12 cellular contexts compared by ENCODE assay signal in genomic region chr16:17367034-17367433, GRCh38.
DNase-seq lines count a peak whose midpoint lies in the region; ATAC-seq, FAIRE-seq and TF ChIP-seq lines count a peak whose summit lies in the region.
"Had no signal": no experiment of that assay in that cellular context is flagged by ENCODE, and none has a peak within 500 bp of the region (broad histone marks: within the 10 kb centered on the region; RNA-seq: fewer than 3 reads in every experiment).

No MANE protein-coding gene starts in this region.

- H3K4me1 ChIP-seq in CD4-positive, alpha-beta memory T cell (ENCODE audit: insufficient read depth, low read length) = peaks cover 100% of the 10 kb centered on the region
- peaks cover 18 to 25% of the 10 kb centered on the region in 2 donors for H3K4me1 ChIP-seq in neuronal stem cell (ENCODE audit: control insufficient read depth in 2 of 2, insufficient read depth in 1 of 2, low read depth in 1 of 2, low read length in 2 of 2)
- H3K4me1 ChIP-seq in vagina = peaks cover 74% of the 10 kb centered on the region
- peaks cover 0 to 10% of the 10 kb centered on the region in 2 donors for H3K4me1 ChIP-seq in kidney (ENCODE audit: control insufficient read depth in 1 of 2, insufficient read depth in 1 of 2, low read depth in 1 of 2, low read length in 2 of 2)
- H3K4me1 ChIP-seq in prostate gland (replicated peaks) = no peaks in the 10 kb centered on the region

- intact Hi-C loops in CD4-positive, alpha-beta memory T cell (cut with micrococcal nuclease) = loop anchor here (10.0 kb wide), 2 partner anchors 352 to 1698 kb away; partner anchors contain the start of gene COQ7
- intact Hi-C loops in vagina (cut with DNase I) = no loop called here
- intact Hi-C loops in kidney (cut with DNase I) = no loop called here
- intact Hi-C loops in prostate gland (cut with DNase I) = no loop called here

- peaks cover 2% of the 10 kb centered on the region for H3K79me1 ChIP-seq in neuronal stem cell (ENCODE audit: low read depth, low read length)

- peak overlapping the region; percentile 16 for H3K18ac ChIP-seq in neuronal stem cell (ENCODE audit: low read length)

- no peak for ATAC-seq in activated T-helper 17 cell treated with anti-CD3 and anti-CD28 coated beads, Interleukin-2, amount 50 U/mL, for 72 hours (replicated peaks)

- H3K27ac ChIP-seq in CD4-positive, alpha-beta memory T cell (ENCODE audit: low read depth, low read length) = no peak overlapping the region
- H3K27ac ChIP-seq in neuronal stem cell (replicated peaks; ENCODE audit: low read length) (no peak overlapping the region), vagina (no peak overlapping the region), kidney (ENCODE audit: low read depth in 2 of 2, low read length in 2 of 2) (no peak overlapping the region), prostate gland (no peak overlapping the region)

- H3K36me3 Mint-ChIP-seq in CD4-positive, alpha-beta memory T cell = peaks cover 0 to 4% of the 10 kb centered on the region in 2 donors
- H3K36me3 Mint-ChIP-seq in IgD-negative memory B cell = peaks cover 5% of the 10 kb centered on the region
- H3K36me3 Mint-ChIP-seq in activated T-helper 17 cell treated with anti-CD3 and anti-CD28 coated beads, Interleukin-2, amount 50 U/mL, for 72 hours (ENCODE audit: low read depth) = peaks cover 7% of the 10 kb centered on the region

- no peak overlapping the region for H2BK15ac ChIP-seq in neuronal stem cell (ENCODE audit: low read length)

- H3K4me3 Mint-ChIP-seq in CD4-positive, alpha-beta memory T cell = peak overlapping the region in 6 of 8 donors; percentile 57 to 89 (median 67)
- H3K4me3 Mint-ChIP-seq in IgD-negative memory B cell = peak overlapping the region in 3 of 4 donors; percentile 43 to 81 (median 81)
- peak overlapping the region; percentile 97 for H3K4me3 Mint-ChIP-seq in activated T-helper 17 cell treated with anti-CD3 and anti-CD28 coated beads, Interleukin-2, amount 50 U/mL, for 72 hours

- no peak overlapping the region for H2AK5ac ChIP-seq in neuronal stem cell (ENCODE audit: low read depth, low read length)

- no peak for FAIRE-seq in kidney (lab: Jason Lieb, UNC)

- H3K4me1 Mint-ChIP-seq in CD4-positive, alpha-beta memory T cell = peaks cover 87 to 100% (median 95%) of the 10 kb centered on the region in 4 donors
- H3K4me1 Mint-ChIP-seq in IgD-negative memory B cell = peaks cover 44 to 78% (median 64%) of the 10 kb centered on the region in 3 donors
- peaks cover 77% of the 10 kb centered on the region for H3K4me1 Mint-ChIP-seq in activated T-helper 17 cell treated with anti-CD3 and anti-CD28 coated beads, Interleukin-2, amount 50 U/mL, for 72 hours

- H3K9ac ChIP-seq in neuronal stem cell (ENCODE audit: low read depth, low read length, poor library complexity) (no peak overlapping the region), kidney (ENCODE audit: low read length in 2 of 2) (no peak overlapping the region)
- H3K9ac ChIP-seq: SK-N-SH had no signal

- no peaks in the 10 kb centered on the region for H3K27me3 ChIP-seq in CD4-positive, alpha-beta memory T cell (ENCODE audit: insufficient read depth, low read length)
- H3K27me3 ChIP-seq in neuronal stem cell (ENCODE audit: control insufficient read depth in 3 of 3, insufficient read depth in 3 of 3, low read depth in 1 of 3, low read length in 3 of 3) (no peaks in the 10 kb centered on the region), vagina (no peaks in the 10 kb centered on the region), prostate gland (replicated peaks; ENCODE audit: insufficient read depth) (no peaks in the 10 kb centered on the region)

- TF ChIP-seq POLR2A in vagina (IDR thresholded peaks at IDR 0.05) = no peak
- TF ChIP-seq POLR2A in prostate gland (IDR thresholded peaks at IDR 0.05) = no peak

- DNase-seq in CD4-positive, alpha-beta memory T cell = no peak
- DNase-seq in neuronal stem cell (ENCODE audit: low spot score) (no peak), vagina (ENCODE audit: extremely low spot score in 2 of 2) (no peak), kidney (no peak), prostate gland (ENCODE audit: low spot score) (no peak)
- DNase-seq: activated CD4-positive, alpha-beta T cell treated with anti-CD3 and anti-CD28 coated beads, Interleukin-2, amount 50 U/mL, for 4 hours; anterior cingulate cortex; NK-92 treated with Interleukin-12 subunit alpha and Interleukin-12 subunit beta, amount 100 ng/mL, for 24 hours; SK-N-SH; stimulated activated CD4-positive, alpha-beta T cell treated with anti-CD3 and anti-CD28 coated beads, Interleukin-2, amount 100 ng/mL, for 48 hours had no signal

- H3K4me2 ChIP-seq in neuronal stem cell (ENCODE audit: insufficient read depth, low read length, poor library complexity, severe bottlenecking) = no peak overlapping the region

- no peak overlapping the region for H3K23ac ChIP-seq in neuronal stem cell (ENCODE audit: low read depth, low read length, poor library complexity)

- CTCF ChIA-PET in CD4-positive, alpha-beta memory T cell (lab: Charles Lee; ENCODE audit: partially characterized antibody) = interaction anchor here (2.0 to 2.8 kb wide), 4 partner anchors 20 to 101 kb away, joined by 5 to 9 read pairs (median 7); no protein-coding TSS in a partner anchor

- TF ChIP-seq CTCF in vagina (IDR thresholded peaks at IDR 0.05) = no peak
- TF ChIP-seq CTCF in kidney (IDR thresholded peaks at IDR 0.05; ENCODE audit: borderline replicate concordance, extremely low read depth, insufficient read depth) = no peak
- no peak for TF ChIP-seq CTCF in prostate gland (IDR thresholded peaks at IDR 0.05)

- no peak overlapping the region for H2AFZ ChIP-seq in neuronal stem cell (ENCODE audit: low read length)

- no peak overlapping the region for H3K14ac ChIP-seq in neuronal stem cell (ENCODE audit: low read length)

- POLR2A ChIA-PET in CD4-positive, alpha-beta memory T cell (lab: Charles Lee; ENCODE audit: partially characterized antibody) = interaction anchor here (0.9 to 10.4 kb wide), 9 partner anchors 9 to 82 kb away, joined by 3 to 201 read pairs (median 7); no protein-coding TSS in a partner anchor

- no peak overlapping the region for H3K4me3 ChIP-seq in CD4-positive, alpha-beta memory T cell (ENCODE audit: low read length in 2 of 2)
- H3K4me3 ChIP-seq in neuronal stem cell (ENCODE audit: low read length in 2 of 2) = peak overlapping the region in 1 of 2 donors; percentile 42
- H3K4me3 ChIP-seq in vagina = no peak overlapping the region
- no peak overlapping the region for H3K4me3 ChIP-seq in kidney (ENCODE audit: low read length in 2 of 2)
- H3K4me3 ChIP-seq in prostate gland = no peak overlapping the region

- H2BK5ac ChIP-seq in neuronal stem cell (ENCODE audit: low read length) = no peak overlapping the region

- H3K9me3 Mint-ChIP-seq in CD4-positive, alpha-beta memory T cell = peaks cover 0 to 2% (median 0%) of the 10 kb centered on the region in 8 donors
- peaks cover 0 to 3% (median 1%) of the 10 kb centered on the region in 3 donors for H3K9me3 Mint-ChIP-seq in IgD-negative memory B cell
- H3K9me3 Mint-ChIP-seq in activated T-helper 17 cell treated with anti-CD3 and anti-CD28 coated beads, Interleukin-2, amount 50 U/mL, for 72 hours = peaks cover 3% of the 10 kb centered on the region

- no peak overlapping the region for H3K4ac ChIP-seq in neuronal stem cell (ENCODE audit: low read length)

- no peak overlapping the region for H2BK12ac ChIP-seq in neuronal stem cell (ENCODE audit: low read length)

- H3K36me3 ChIP-seq in CD4-positive, alpha-beta memory T cell (ENCODE audit: insufficient read depth, low read length) = no peaks in the 10 kb centered on the region
- no peaks in the 10 kb centered on the region for H3K36me3 ChIP-seq in neuronal stem cell (replicated peaks in 1 of 2; ENCODE audit: control insufficient read depth in 2 of 2, insufficient read depth in 2 of 2, low read length in 2 of 2)
- H3K36me3 ChIP-seq in vagina = no peaks in the 10 kb centered on the region
- H3K36me3 ChIP-seq in kidney (ENCODE audit: control insufficient read depth in 1 of 2, insufficient read depth in 2 of 2, low read length in 2 of 2) = no peaks in the 10 kb centered on the region
- H3K36me3 ChIP-seq in prostate gland = no peaks in the 10 kb centered on the region

- H3K9me3 ChIP-seq in CD4-positive, alpha-beta memory T cell (ENCODE audit: control insufficient read depth in 1 of 2, low read length in 2 of 2) = no peaks in the 10 kb centered on the region
- H3K9me3 ChIP-seq in neuronal stem cell (replicated peaks in 1 of 2; ENCODE audit: control insufficient read depth in 2 of 2, insufficient read depth in 1 of 2, low read depth in 1 of 2, low read length in 2 of 2) = no peaks in the 10 kb centered on the region
- H3K9me3 ChIP-seq in vagina = no peaks in the 10 kb centered on the region
- no peaks in the 10 kb centered on the region for H3K9me3 ChIP-seq in kidney (ENCODE audit: control insufficient read depth in 1 of 2, low read length in 2 of 2)
- no peaks in the 10 kb centered on the region for H3K9me3 ChIP-seq in prostate gland
- H3K9me3 ChIP-seq: SK-N-SH had no signal

- no peaks in the 10 kb centered on the region for H3K27me3 Mint-ChIP-seq in CD4-positive, alpha-beta memory T cell
- peaks cover 1% of the 10 kb centered on the region for H3K27me3 Mint-ChIP-seq in IgD-negative memory B cell
- H3K27me3 Mint-ChIP-seq in activated T-helper 17 cell treated with anti-CD3 and anti-CD28 coated beads, Interleukin-2, amount 50 U/mL, for 72 hours = no peaks in the 10 kb centered on the region

- WGBS in neuronal stem cell (ENCODE audit: extremely low coverage in 2 of 2, insufficient read length in 2 of 2, insufficient replicate concordance in 1 of 2), 2 donors = no CpG with 5 or more reads among the region's 9 CpGs
- 72% methylated on average over 9 of the region's 9 CpGs for WGBS in prostate gland

- H3K27ac Mint-ChIP-seq in CD4-positive, alpha-beta memory T cell = peak overlapping the region; percentile 95 to 100 (median 99)
- H3K27ac Mint-ChIP-seq in IgD-negative memory B cell = peak overlapping the region; percentile 89 to 91 (median 90)
- H3K27ac Mint-ChIP-seq in activated T-helper 17 cell treated with anti-CD3 and anti-CD28 coated beads, Interleukin-2, amount 50 U/mL, for 72 hours = peak overlapping the region; percentile 99

- no peak overlapping the region for H2BK120ac ChIP-seq in neuronal stem cell (ENCODE audit: low read depth, low read length)

- no peak overlapping the region for H4K91ac ChIP-seq in neuronal stem cell (ENCODE audit: low read depth, low read length, poor library complexity)

- H4K8ac ChIP-seq in neuronal stem cell (ENCODE audit: low read depth, low read length) = peak overlapping the region; percentile 44
